25 cellular contexts compared by ENCODE assay signal in genomic region chr7:24035653-24036414, GRCh38.
A peak's percentile ranks its signal among the peaks of the same experiment; 100 is the strongest.
DNase-seq lines count a peak whose midpoint lies in the region; ATAC-seq and TF ChIP-seq lines count a peak whose summit lies in the region.
"Had no signal": no experiment of that assay in that cellular context is flagged by ENCODE, and none has a peak within 500 bp of the region (broad histone marks: within the 10 kb centered on the region; RNA-seq: fewer than 3 reads in every experiment).

No MANE protein-coding gene starts in this region.

- ATAC-seq in GM18511 (IDR thresholded peaks at IDR 0.05; ENCODE audit: unreplicated experiment) (peak; percentile 48), HG02759 (IDR thresholded peaks at IDR 0.05; ENCODE audit: unreplicated experiment) (no peak)
- ATAC-seq: body of pancreas; esophagus mucosa; Right ventricle myocardium inferior; stimulated activated naive B cell treated with anti-CD40 and anti-IgM and Interleukin-4, amounts not matched to agents 10 μg/mL and 1 μg/mL and 100 μg/mL, for 72 hours had no signal

- H3K4me3 ChIP-seq in CD8-positive, alpha-beta memory T cell (ENCODE audit: low read length) = no peak overlapping the region
- H3K4me3 ChIP-seq in PC-9 = no peak overlapping the region
- H3K4me3 ChIP-seq: body of pancreas, MG63, prostate gland, skin epidermis, thoracic aorta had no signal

- no peaks in the 10 kb centered on the region for H3K27me3 ChIP-seq in CD8-positive, alpha-beta memory T cell (ENCODE audit: insufficient read depth, low read length, poor library complexity, severe bottlenecking)
- no peaks in the 10 kb centered on the region for H3K27me3 ChIP-seq in PC-9 (ENCODE audit: insufficient read depth, low read depth)
- H3K27me3 ChIP-seq: body of pancreas, MG63 had no signal

- no peak for TF ChIP-seq CTCF in PC-9 (conservative IDR thresholded peaks at IDR 0.05)

- H3K9me3 Mint-ChIP-seq in CD8-positive, alpha-beta memory T cell = peaks cover 0 to 1% (median 0%) of the 10 kb centered on the region in 5 donors

- BruUV-seq in PC-9 (replicated peaks; lab: Mats Ljungman, UMichigan) = no TSS peak

- peak overlapping the region; percentile 6 for H3K4me2 ChIP-seq in PC-9

- no peaks in the 10 kb centered on the region for H3K79me2 ChIP-seq in PC-9 (ENCODE audit: low read depth)

- H3K36me3 Mint-ChIP-seq in CD8-positive, alpha-beta memory T cell = no peaks in the 10 kb centered on the region
- H3K36me3 Mint-ChIP-seq: activated naive CD4-positive, alpha-beta T cell treated with anti-CD3 and anti-CD28 coated beads, Interleukin-2, amount 50 U/mL, for 72 hours; stimulated activated naive B cell treated with anti-CD40 and anti-IgM and Interleukin-4, amounts not matched to agents 10 μg/mL and 1 μg/mL and 100 μg/mL, for 72 hours had no signal

- H3K9me3 ChIP-seq in CD8-positive, alpha-beta memory T cell (ENCODE audit: low read length) = no peaks in the 10 kb centered on the region
- no peaks in the 10 kb centered on the region for H3K9me3 ChIP-seq in PC-9 (ENCODE audit: insufficient read depth, low read depth)
- H3K9me3 ChIP-seq: body of pancreas, MG63, prostate gland, thoracic aorta had no signal

- no peaks in the 10 kb centered on the region for H3K27me3 Mint-ChIP-seq in CD8-positive, alpha-beta memory T cell
- H3K27me3 Mint-ChIP-seq: IgD-negative memory B cell; stimulated activated naive B cell treated with anti-CD40 and anti-IgM and Interleukin-4, amounts not matched to agents 10 μg/mL and 1 μg/mL and 100 μg/mL, for 72 hours had no signal

- H3K27ac ChIP-seq in CD8-positive, alpha-beta memory T cell (ENCODE audit: low read depth, low read length) = no peak overlapping the region
- no peak overlapping the region for H3K27ac ChIP-seq in PC-9
- H3K27ac ChIP-seq: body of pancreas, prostate gland, skin epidermis, thoracic aorta had no signal

- H3K36me3 ChIP-seq in CD8-positive, alpha-beta memory T cell (ENCODE audit: insufficient read depth, low read length) = no peaks in the 10 kb centered on the region
- no peaks in the 10 kb centered on the region for H3K36me3 ChIP-seq in PC-9 (ENCODE audit: low read depth)
- H3K36me3 ChIP-seq: MG63, prostate gland, thoracic aorta had no signal

- POLR2A ChIA-PET in CD8-positive, alpha-beta memory T cell (lab: Charles Lee) = no interaction called here
- POLR2A ChIA-PET in PC-9 (lab: Charles Lee; ENCODE audit: unreplicated experiment) = no interaction called here

- CTCF ChIA-PET in CD8-positive, alpha-beta memory T cell (lab: Charles Lee) = no interaction called here
- CTCF ChIA-PET in PC-9 (lab: Charles Lee) = no interaction called here

- DNase-seq in CD8-positive, alpha-beta memory T cell = no peak
- no peak for DNase-seq in PC-9
- peak; percentile 7 for DNase-seq in left kidney (ENCODE audit: low read depth, low spot score)
- DNase-seq in HK-2 (ENCODE audit: unreplicated experiment) = no peak
- no peak for DNase-seq in HUDEP-2 (lab: John Stamatoyannopoulos, UW; ENCODE audit: unreplicated experiment in 76 of 76)
- DNase-seq: activated CD4-positive, alpha-beta T cell treated with anti-CD3 and anti-CD28 coated beads for 4 hours; body of pancreas; DMS79; effector CD8-positive, alpha-beta T cell; MG63; NCI-H1694; NCI-H2171 treated with DMSO at 0.1 percent for 48 hours; NCI-H526; stimulated activated CD4-positive, alpha-beta T cell treated with anti-CD3 and anti-CD28 coated beads, Interleukin-2, amount 100 ng/mL, for 24 hours; stimulated activated naive B cell treated with anti-CD40 and anti-IgM and Interleukin-4, amounts not matched to agents 10 μg/mL and 1 μg/mL and 100 μg/mL, for 72 hours had no signal

- peaks cover 4 to 13% (median 9%) of the 10 kb centered on the region in 3 donors for H3K4me1 Mint-ChIP-seq in CD8-positive, alpha-beta memory T cell

- no peaks in the 10 kb centered on the region for H3K4me1 ChIP-seq in CD8-positive, alpha-beta memory T cell (ENCODE audit: insufficient read depth, low read length)
- H3K4me1 ChIP-seq in PC-9 (replicated peaks; ENCODE audit: insufficient read depth) = no peaks in the 10 kb centered on the region
- H3K4me1 ChIP-seq: body of pancreas, prostate gland had no signal

- no peaks in the 10 kb centered on the region; the same call in 1 of the 2 replicates for H3K9me2 ChIP-seq in PC-9 (ENCODE audit: insufficient read depth)

- H4K20me1 ChIP-seq in PC-9 (ENCODE audit: insufficient read depth) = no peaks in the 10 kb centered on the region

- intact Hi-C loops in PC-9 (cut with micrococcal nuclease; ENCODE audit: unreplicated experiment) = no loop called here

- 0 out of 2 replicates have a peak overlapping the region, but pooled peaks have one; percentile 5 for H2AFZ ChIP-seq in PC-9

- H3K4me3 Mint-ChIP-seq in CD8-positive, alpha-beta memory T cell = peak overlapping the region in 5 of 7 donors; percentile 3 to 42 (median 24)
- H3K4me3 Mint-ChIP-seq: activated T-helper 1 cell treated with anti-CD3 and anti-CD28 coated beads, Interleukin-12 subunit alpha, Interleukin-12 subunit beta, Interleukin-2, Interleukin-4 antibody, amounts not matched to agents 30 ng/mL and 10 ng/mL and 1 ng/mL, durations not matched to agents 14 hours and 24 hours and 36 hours; stimulated activated naive B cell treated with anti-CD40 and anti-IgM and Interleukin-4, amounts not matched to agents 10 μg/mL and 1 μg/mL and 100 μg/mL, for 72 hours had no signal

- no peaks in the 10 kb centered on the region for H3F3A ChIP-seq in PC-9 (ENCODE audit: insufficient read depth, low read depth)

- H3K27ac Mint-ChIP-seq in CD8-positive, alpha-beta memory T cell = peak overlapping the region in 1 of 8 donors; percentile 47
- H3K27ac Mint-ChIP-seq: activated naive CD4-positive, alpha-beta T cell treated with anti-CD3 and anti-CD28 coated beads, Interleukin-2, amount 50 U/mL, for 72 hours; activated T-helper 1 cell treated with anti-CD3 and anti-CD28 coated beads, Interleukin-12 subunit alpha, Interleukin-12 subunit beta, Interleukin-2, Interleukin-4 antibody, amounts not matched to agents 30 ng/mL and 10 ng/mL and 1 ng/mL, durations not matched to agents 14 hours and 24 hours and 36 hours; IgD-negative memory B cell; stimulated activated naive B cell treated with anti-CD40 and anti-IgM and Interleukin-4, amounts not matched to agents 10 μg/mL and 1 μg/mL and 100 μg/mL, for 72 hours had no signal
